Comparison of ENCODE assay signal across 7 cellular contexts in the genomic region with DNA sequence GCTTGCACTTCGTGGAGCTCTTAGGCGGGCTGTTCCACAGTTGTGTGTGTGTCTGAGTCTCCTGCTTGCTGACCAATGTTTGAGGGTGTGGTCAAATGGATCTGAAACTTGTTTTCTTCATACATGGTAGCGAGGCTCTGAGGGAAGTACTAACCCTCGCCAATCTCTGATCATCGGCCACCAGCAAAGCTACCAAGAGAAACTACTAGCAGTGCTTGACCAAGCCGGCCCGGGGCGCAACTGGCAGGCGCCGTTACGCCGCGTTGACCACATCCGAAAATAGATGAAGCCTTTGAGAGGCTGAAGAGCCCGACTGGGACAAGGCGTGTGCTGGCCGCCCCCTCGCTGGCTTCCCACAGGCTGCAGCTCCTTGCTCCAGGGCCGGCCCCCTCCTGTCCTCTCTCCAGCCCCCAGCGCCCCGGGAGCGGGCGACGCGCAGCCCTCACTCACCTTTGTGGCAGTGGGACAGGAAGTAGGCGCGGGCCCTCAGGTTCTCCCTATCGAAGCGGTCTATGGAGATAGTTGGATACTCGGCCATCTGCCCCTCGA. TPM values are rescaled to one million over a fixed set of nuclear protein-coding genes. Genes with fewer than 3 reads are reported as not detected.
DNase-seq lines count a peak whose midpoint lies in the region; ATAC-seq and TF ChIP-seq lines count a peak whose summit lies in the region.

No MANE protein-coding gene starts in this region.

- peaks cover 45% of the 10 kb centered on the region for H3K4me1 Mint-ChIP-seq in activated CD4-positive, alpha-beta memory T cell treated with anti-CD3 and anti-CD28 coated beads for 36 hours (ENCODE audit: low read depth)

- H3K36me3 ChIP-seq in HUES6 (ENCODE audit: control insufficient read depth, insufficient read depth, low read length): no peaks in the 10 kb centered on the region
- H3K36me3 ChIP-seq in neutrophil: peaks cover 4% of the 10 kb centered on the region

- no peaks in the 10 kb centered on the region for H3K9me3 Mint-ChIP-seq in activated CD4-positive, alpha-beta memory T cell treated with anti-CD3 and anti-CD28 coated beads for 36 hours

- H3K9me3 ChIP-seq in HUES6 (ENCODE audit: control insufficient read depth, insufficient read depth, low read depth, low read length) (no peaks in the 10 kb centered on the region), neutrophil (no peaks in the 10 kb centered on the region)

- no peak overlapping the region for H3K27ac ChIP-seq in HUES6 (ENCODE audit: low read depth, low read length)
- H3K27ac ChIP-seq in neutrophil: peak overlapping the region; percentile 89

- DNase-seq in GM10266 (ENCODE audit: extremely low spot score): peak; percentile 28
- DNase-seq in activated CD4-positive, alpha-beta memory T cell treated with anti-CD3 and anti-CD28 coated beads for 36 hours: no peak
- peak; percentile 46 for DNase-seq in fibroblast of the conjunctiva (ENCODE audit: low read depth)
- no peak for DNase-seq in putamen (ENCODE audit: low spot score)

- peak overlapping the region; percentile 96 for H3K27ac Mint-ChIP-seq in activated CD4-positive, alpha-beta memory T cell treated with anti-CD3 and anti-CD28 coated beads for 36 hours

- intact Hi-C loops in activated CD4-positive, alpha-beta memory T cell treated with anti-CD3 and anti-CD28 coated beads for 36 hours (cut with micrococcal nuclease): loop anchor here (5.0 to 10.0 kb wide), 6 partner anchors 46 to 769 kb away; no protein-coding TSS in a partner anchor

- POLR2A ChIA-PET in activated CD4-positive, alpha-beta memory T cell treated with anti-CD3 and anti-CD28 coated beads for 36 hours (lab: Charles Lee): interaction anchor here (1.0 to 1.8 kb wide), 3 partner anchors 50 to 76 kb away, joined by 3 to 14 read pairs (median 5); a partner anchor contains a TSS

- CTCF ChIA-PET in activated CD4-positive, alpha-beta memory T cell treated with anti-CD3 and anti-CD28 coated beads for 36 hours (lab: Charles Lee): interaction anchor here (0.7 to 1.4 kb wide), 4 partner anchors 19 to 1018 kb away, joined by 3 to 5 read pairs (median 4); a partner anchor contains a TSS

- peak overlapping the region; percentile 91 for H3K4me3 Mint-ChIP-seq in activated CD4-positive, alpha-beta memory T cell treated with anti-CD3 and anti-CD28 coated beads for 36 hours

- no peaks in the 10 kb centered on the region for H3K27me3 Mint-ChIP-seq in activated CD4-positive, alpha-beta memory T cell treated with anti-CD3 and anti-CD28 coated beads for 36 hours

- TF ChIP-seq CTCF in GM10266 (IDR thresholded peaks at IDR 0.05; ENCODE audit: control insufficient read depth, insufficient read depth, low read depth, missing control alignments): peak; percentile 14
- no peak for TF ChIP-seq CTCF in neutrophil (IDR thresholded peaks at IDR 0.05)

- H3K4me3 ChIP-seq in HUES6 (ENCODE audit: low read depth, low read length) (peak overlapping the region; percentile 88), neutrophil (ENCODE audit: low read depth in 1 of 2, low read length in 1 of 2) (peak overlapping the region; percentile 94 to 95)

- H3K4me1 ChIP-seq in HUES6 (ENCODE audit: control insufficient read depth, insufficient read depth, low read length) (peaks cover 13% of the 10 kb centered on the region), neutrophil (ENCODE audit: control insufficient read depth in 1 of 2, insufficient read depth in 1 of 2, low read depth in 1 of 2, low read length in 1 of 2) (peaks cover 41 to 42% of the 10 kb centered on the region in 2 experiments)

- ATAC-seq in GM21526 (IDR thresholded peaks at IDR 0.05; ENCODE audit: low FRiP score, unreplicated experiment): peak; percentile 11

- peak overlapping the region; percentile 61 for H3K9ac ChIP-seq in HUES6 (ENCODE audit: low read length)

- peaks cover 12% of the 10 kb centered on the region for H3K36me3 Mint-ChIP-seq in activated CD4-positive, alpha-beta memory T cell treated with anti-CD3 and anti-CD28 coated beads for 36 hours

- H3K27me3 ChIP-seq in HUES6 (ENCODE audit: control insufficient read depth, insufficient read depth, low read length): peaks cover 27% of the 10 kb centered on the region
- H3K27me3 ChIP-seq in neutrophil: no peaks in the 10 kb centered on the region

RNA-seq across cellular contexts. Expression of a gene that starts 0.4 kb away (rescaled TPM):
- 10 to 100 TPM; 17.2 to 18.3 TPM for total RNA-seq in activated CD4-positive, alpha-beta memory T cell treated with anti-CD3 and anti-CD28 coated beads for 36 hours

RNA-seq across cellular contexts. Expression of a gene that starts 5.7 kb away (rescaled TPM):
- 1 to 10 TPM in 1 of 2 experiments, under 1 TPM in 1; 0.95 to 1.4 TPM for total RNA-seq in activated CD4-positive, alpha-beta memory T cell treated with anti-CD3 and anti-CD28 coated beads for 36 hours

Comparison
In these comparisons a context has a peak if more than half of its experiments do, and no peak if none do; other contexts are left out.
1. DNase-seq: peak in GM10266 (single experiment) and fibroblast of the conjunctiva (single experiment); none in activated CD4-positive, alpha-beta memory T cell treated with anti-CD3 and anti-CD28 coated beads for 36 hours (single experiment) and putamen (single experiment).